14 cellular contexts compared by ENCODE assay signal in the genomic region with DNA sequence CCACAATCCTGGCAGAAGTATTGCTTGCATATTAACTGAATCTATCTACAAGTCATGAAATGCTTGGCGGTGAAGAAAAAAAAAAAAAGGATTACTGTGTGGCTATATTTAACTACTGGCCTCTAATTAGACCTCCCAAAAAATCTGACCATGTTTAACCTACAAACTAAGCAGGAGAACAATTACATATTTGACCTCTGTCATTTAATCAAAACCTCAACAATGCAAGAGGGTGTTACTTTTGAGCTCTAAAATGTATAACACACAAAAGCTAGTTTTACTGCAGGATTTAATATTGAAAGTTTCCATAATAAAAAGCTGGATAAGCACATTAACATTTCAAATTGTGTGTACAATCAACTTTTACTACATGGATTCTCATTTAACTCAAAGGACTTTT. TPM values are rescaled to one million over a fixed set of nuclear protein-coding genes. Genes with fewer than 3 reads are reported as not detected.
DNase-seq lines count a peak whose midpoint lies in the region; ATAC-seq, FAIRE-seq and TF ChIP-seq lines count a peak whose summit lies in the region.
"Had no signal": no experiment of that assay in that cellular context is flagged by ENCODE, and none has a peak within 500 bp of the region (broad histone marks: within the 10 kb centered on the region; RNA-seq: fewer than 3 reads in every experiment).

No MANE protein-coding gene starts in this region.

- H3K4me1 ChIP-seq in CD8-positive, alpha-beta memory T cell (ENCODE audit: insufficient read depth, low read length): peaks cover 7% of the 10 kb centered on the region
- H3K4me1 ChIP-seq in astrocyte (ENCODE audit: insufficient read depth, low read length): no peaks in the 10 kb centered on the region
- H3K4me1 ChIP-seq: neural progenitor cell had no signal

- peaks cover 0 to 2% (median 0%) of the 10 kb centered on the region in 5 donors for H3K9me3 Mint-ChIP-seq in CD8-positive, alpha-beta memory T cell
- H3K9me3 Mint-ChIP-seq in IgD-negative memory B cell (no peaks in the 10 kb centered on the region), astrocyte (ENCODE audit: unreplicated experiment) (no peaks in the 10 kb centered on the region)
- no peaks in the 10 kb centered on the region for H3K9me3 Mint-ChIP-seq in natural killer cell treated with Interleukin-12 subunit alpha and Interleukin-12 subunit beta and Interleukin-15 and Interleukin-18, amount 100 ng/mL, for 72 hours
- H3K9me3 Mint-ChIP-seq: neural progenitor cell had no signal

- H3K9ac ChIP-seq in astrocyte (ENCODE audit: low read length): no peak overlapping the region
- H3K9ac ChIP-seq: neural progenitor cell had no signal

- H4K20me1 ChIP-seq in astrocyte (ENCODE audit: insufficient read depth, low read length): no peaks in the 10 kb centered on the region

- no peaks in the 10 kb centered on the region for H3K27me3 ChIP-seq in CD8-positive, alpha-beta memory T cell (ENCODE audit: insufficient read depth, low read length, poor library complexity, severe bottlenecking)
- no peaks in the 10 kb centered on the region for H3K27me3 ChIP-seq in astrocyte (ENCODE audit: insufficient read depth, low read length)
- H3K27me3 ChIP-seq: cardiac muscle cell had no signal

- peaks cover 0 to 42% (median 7%) of the 10 kb centered on the region in 3 donors for H3K36me3 Mint-ChIP-seq in CD8-positive, alpha-beta memory T cell
- H3K36me3 Mint-ChIP-seq in IgD-negative memory B cell (no peaks in the 10 kb centered on the region), astrocyte (ENCODE audit: low read depth, unreplicated experiment) (no peaks in the 10 kb centered on the region)
- H3K36me3 Mint-ChIP-seq in natural killer cell treated with Interleukin-12 subunit alpha and Interleukin-12 subunit beta and Interleukin-15 and Interleukin-18, amount 100 ng/mL, for 72 hours: peaks cover 13% of the 10 kb centered on the region
- H3K36me3 Mint-ChIP-seq: neural progenitor cell had no signal

- no peak for DNase-seq in CD8-positive, alpha-beta memory T cell
- DNase-seq in astrocyte (ENCODE audit: low read depth) (no peak), DMS114 treated with DMSO at 0.1 percent for 48 hours (lab: John Stamatoyannopoulos, UW; ENCODE audit: unreplicated experiment) (no peak), activated gamma-delta T cell treated with Interleukin-2 at 50 U/mL for 16 hours (no peak)
- no peak for DNase-seq in natural killer cell treated with Interleukin-12 subunit alpha and Interleukin-12 subunit beta and Interleukin-15 and Interleukin-18, amount 100 ng/mL, for 72 hours (ENCODE audit: low spot score)
- DNase-seq: IMR-90, NCI-H2029, spleen had no signal

- CTCF ChIA-PET in CD8-positive, alpha-beta memory T cell (lab: Charles Lee): interaction anchor here (1.7 kb wide), 1 partner anchor 47 kb away, joined by 5 read pairs; no protein-coding TSS in a partner anchor

- H3K4me1 Mint-ChIP-seq in CD8-positive, alpha-beta memory T cell: peaks cover 27 to 46% (median 42%) of the 10 kb centered on the region in 3 donors
- peaks cover 3 to 17% (median 9%) of the 10 kb centered on the region in 3 donors for H3K4me1 Mint-ChIP-seq in IgD-negative memory B cell
- H3K4me1 Mint-ChIP-seq in astrocyte (ENCODE audit: low read depth, unreplicated experiment): peaks cover 11% of the 10 kb centered on the region
- peaks cover 22% of the 10 kb centered on the region in 2 donors for H3K4me1 Mint-ChIP-seq in natural killer cell treated with Interleukin-12 subunit alpha and Interleukin-12 subunit beta and Interleukin-15 and Interleukin-18, amount 100 ng/mL, for 72 hours (ENCODE audit: low read depth in 2 of 2)

- no peaks in the 10 kb centered on the region for H3K36me3 ChIP-seq in CD8-positive, alpha-beta memory T cell (ENCODE audit: insufficient read depth, low read length)
- no peaks in the 10 kb centered on the region for H3K36me3 ChIP-seq in astrocyte (ENCODE audit: insufficient read depth, low read length)
- H3K36me3 ChIP-seq: cardiac muscle cell, neural progenitor cell, spleen had no signal

- H3K4me2 ChIP-seq in astrocyte (ENCODE audit: low read length): no peak overlapping the region

- H3K4me3 Mint-ChIP-seq in CD8-positive, alpha-beta memory T cell: peak overlapping the region; percentile 96 to 99 (median 99)
- peak overlapping the region; percentile 49 to 93 (median 84) for H3K4me3 Mint-ChIP-seq in IgD-negative memory B cell
- H3K4me3 Mint-ChIP-seq in astrocyte (ENCODE audit: unreplicated experiment): peak overlapping the region; percentile 95
- H3K4me3 Mint-ChIP-seq in natural killer cell treated with Interleukin-12 subunit alpha and Interleukin-12 subunit beta and Interleukin-15 and Interleukin-18, amount 100 ng/mL, for 72 hours: peak overlapping the region; percentile 94

- FAIRE-seq in astrocyte (lab: Jason Lieb, UNC): no peak
- FAIRE-seq: D721Med had no signal

- H3K27ac Mint-ChIP-seq in CD8-positive, alpha-beta memory T cell: peak overlapping the region; percentile 64 to 99 (median 95)
- H3K27ac Mint-ChIP-seq in IgD-negative memory B cell: peak overlapping the region in 1 of 3 donors; percentile 17
- no peak overlapping the region for H3K27ac Mint-ChIP-seq in astrocyte (ENCODE audit: unreplicated experiment)
- H3K27ac Mint-ChIP-seq in natural killer cell treated with Interleukin-12 subunit alpha and Interleukin-12 subunit beta and Interleukin-15 and Interleukin-18, amount 100 ng/mL, for 72 hours: peak overlapping the region; percentile 79 to 93
- H3K27ac Mint-ChIP-seq: neural progenitor cell had no signal

- TF ChIP-seq CTCF in astrocyte (IDR thresholded peaks at IDR 0.05; ENCODE audit: insufficient read depth, low read depth, low read length): no peak

- no peaks in the 10 kb centered on the region for H3K9me3 ChIP-seq in CD8-positive, alpha-beta memory T cell (ENCODE audit: low read length)
- H3K9me3 ChIP-seq in astrocyte (ENCODE audit: insufficient read depth, low read depth, low read length): no peaks in the 10 kb centered on the region
- H3K9me3 ChIP-seq: spleen had no signal

- ATAC-seq in natural killer cell treated with Interleukin-12 subunit alpha and Interleukin-12 subunit beta and Interleukin-15 and Interleukin-18, amount 100 ng/mL, for 72 hours: no peak
- ATAC-seq in GM19463 (IDR thresholded peaks at IDR 0.05; ENCODE audit: unreplicated experiment): no peak

- no peak overlapping the region for H2AFZ ChIP-seq in astrocyte (ENCODE audit: low read depth, low read length)
- H2AFZ ChIP-seq: neural progenitor cell had no signal

- H3K27me3 Mint-ChIP-seq in CD8-positive, alpha-beta memory T cell: peaks cover 0 to 13% of the 10 kb centered on the region in 2 donors
- H3K27me3 Mint-ChIP-seq in IgD-negative memory B cell: peaks cover 1% of the 10 kb centered on the region
- no peaks in the 10 kb centered on the region for H3K27me3 Mint-ChIP-seq in astrocyte (ENCODE audit: low read depth, unreplicated experiment)
- peaks cover 0 to 10% of the 10 kb centered on the region in 2 donors for H3K27me3 Mint-ChIP-seq in natural killer cell treated with Interleukin-12 subunit alpha and Interleukin-12 subunit beta and Interleukin-15 and Interleukin-18, amount 100 ng/mL, for 72 hours

- H3K27ac ChIP-seq in CD8-positive, alpha-beta memory T cell (ENCODE audit: low read depth, low read length): peak overlapping the region; percentile 24
- no peak overlapping the region for H3K27ac ChIP-seq in astrocyte (ENCODE audit: low read depth, low read length)
- H3K27ac ChIP-seq: cardiac muscle cell, neural progenitor cell had no signal

- H3K4me3 ChIP-seq in CD8-positive, alpha-beta memory T cell (ENCODE audit: low read length): peak overlapping the region; percentile 90
- no peak overlapping the region for H3K4me3 ChIP-seq in astrocyte (ENCODE audit: insufficient read depth, low read depth, low read length)

- POLR2A ChIA-PET in CD8-positive, alpha-beta memory T cell (lab: Charles Lee): interaction anchor here (0.7 to 0.9 kb wide), 2 partner anchors 92 to 715 kb away, joined by 3 read pairs; no protein-coding TSS in a partner anchor

- no peaks in the 10 kb centered on the region for H3K79me2 ChIP-seq in astrocyte (ENCODE audit: insufficient read depth, low read length)

RNA-seq across cellular contexts. Expression of a gene that starts 1.5 kb away (rescaled TPM):
- total RNA-seq in CD8-positive, alpha-beta memory T cell: 100 to 1,000 TPM; 106 to 107 TPM
- polyA plus RNA-seq in CD8-positive, alpha-beta memory T cell: 571 TPM
- polyA plus RNA-seq in IgD-negative memory B cell: 59.0 TPM
- total RNA-seq in astrocyte: 40.7 and 54.1 TPM in 2 replicates
- 10 to 100 TPM; 37.0 to 51.6 TPM for total RNA-seq in natural killer cell treated with Interleukin-12 subunit alpha and Interleukin-12 subunit beta and Interleukin-15 and Interleukin-18, amount 100 ng/mL, for 72 hours
- total RNA-seq: IMR-90, OCI-LY7 had no signal
- polyA plus RNA-seq: IMR-90 had no signal
